In genomic region chr19:55633866-55634265, GRCh38 we compare ENCODE assay signal across 1 cellular context.
TF ChIP-seq lines count a peak whose summit lies in the region.

No MANE protein-coding gene starts in this region.

TF ChIP-seq in endothelial cell of umbilical vein, 7 proteins besides CTCF, POLR2A, EP300 and RAD21:
- TF ChIP-seq GATA2 (IDR thresholded peaks at IDR 0.05; ENCODE audit: insufficient read depth, insufficient read length, low read depth, low read length) (no peak), JUN (IDR thresholded peaks at IDR 0.05; ENCODE audit: borderline replicate concordance, insufficient read depth, insufficient read length, low read depth) (no peak), MYC (IDR thresholded peaks at IDR 0.05; ENCODE audit: low read depth, low read length) (no peak), FOS (IDR thresholded peaks at IDR 0.05; ENCODE audit: borderline replicate concordance, insufficient read depth, low read length) (no peak), MAX (IDR thresholded peaks at IDR 0.05; ENCODE audit: insufficient read depth, insufficient read length) (no peak), POLR2AphosphoS5 (IDR thresholded peaks at IDR 0.05; ENCODE audit: insufficient read depth, low read depth, low read length) (no peak), EZH2 (IDR thresholded peaks at IDR 0.05; ENCODE audit: borderline replicate concordance, low read depth, low read length, severe bottlenecking) (no peak)
